In genomic region chr9:2017209-2017458, GRCh38 we compare ENCODE assay signal across 8 cellular contexts. TPM values are rescaled to one million over a fixed set of nuclear protein-coding genes. Genes with fewer than 3 reads are reported as not detected.
DNase-seq lines count a peak whose midpoint lies in the region; ATAC-seq lines count a peak whose summit lies in the region.

No MANE protein-coding gene starts in this region.

- H3K4me1 Mint-ChIP-seq in activated naive CD8-positive, alpha-beta T cell treated with anti-CD3 and anti-CD28 coated beads, Interleukin-2, amount 50 U/mL, for 24 hours = peaks cover 59% of the 10 kb centered on the region

- peak overlapping the region; percentile 91 for H3K4me3 Mint-ChIP-seq in activated naive CD8-positive, alpha-beta T cell treated with anti-CD3 and anti-CD28 coated beads, Interleukin-2, amount 50 U/mL, for 24 hours

- peaks cover 32% of the 10 kb centered on the region for H3K4me1 ChIP-seq in HUES48 (ENCODE audit: control insufficient read depth, insufficient read depth, low read length)
- H3K4me1 ChIP-seq in iPS-18a (ENCODE audit: control insufficient read depth, low read depth, low read length) = peaks cover 22% of the 10 kb centered on the region
- peaks cover 13% of the 10 kb centered on the region for H3K4me1 ChIP-seq in stomach smooth muscle (ENCODE audit: control insufficient read depth, insufficient read depth, low read length)

- H3K27ac ChIP-seq in HUES48 (ENCODE audit: low read depth, low read length) (no peak overlapping the region), iPS-18a (ENCODE audit: low read length) (no peak overlapping the region), stomach smooth muscle (ENCODE audit: low read length) (peak overlapping the region; percentile 92)

- H3K27ac Mint-ChIP-seq in activated naive CD8-positive, alpha-beta T cell treated with anti-CD3 and anti-CD28 coated beads, Interleukin-2, amount 50 U/mL, for 24 hours = peak overlapping the region; percentile 94

- H3K36me3 Mint-ChIP-seq in activated naive CD8-positive, alpha-beta T cell treated with anti-CD3 and anti-CD28 coated beads, Interleukin-2, amount 50 U/mL, for 24 hours (ENCODE audit: low read depth) = no peaks in the 10 kb centered on the region

- no peaks in the 10 kb centered on the region for H3K9me3 Mint-ChIP-seq in activated naive CD8-positive, alpha-beta T cell treated with anti-CD3 and anti-CD28 coated beads, Interleukin-2, amount 50 U/mL, for 24 hours

- H3K4me3 ChIP-seq in HUES48 (ENCODE audit: low read depth, low read length) (peak overlapping the region; percentile 94), iPS-18a (ENCODE audit: low read length) (peak overlapping the region; percentile 88), stomach smooth muscle (ENCODE audit: low read length in 2 of 2) (peak overlapping the region; percentile 90 to 91)

- H3K36me3 ChIP-seq in HUES48 (ENCODE audit: control insufficient read depth, insufficient read depth, low read length) (no peaks in the 10 kb centered on the region), iPS-18a (ENCODE audit: control insufficient read depth, low read depth, low read length) (no peaks in the 10 kb centered on the region), stomach smooth muscle (ENCODE audit: control insufficient read depth in 2 of 2, insufficient read depth in 2 of 2, low read length in 2 of 2) (no peaks in the 10 kb centered on the region)

- no peaks in the 10 kb centered on the region for H3K27me3 Mint-ChIP-seq in activated naive CD8-positive, alpha-beta T cell treated with anti-CD3 and anti-CD28 coated beads, Interleukin-2, amount 50 U/mL, for 24 hours

- no peak for ATAC-seq in activated naive CD8-positive, alpha-beta T cell treated with anti-CD3 and anti-CD28 coated beads, Interleukin-2, amount 50 U/mL, for 24 hours
- no peak for ATAC-seq in HG03139 (IDR thresholded peaks at IDR 0.05; ENCODE audit: unreplicated experiment)

- H3K27me3 ChIP-seq in HUES48 (ENCODE audit: control insufficient read depth, insufficient read depth, low read length) (peaks cover 68% of the 10 kb centered on the region), iPS-18a (ENCODE audit: control insufficient read depth, insufficient read depth, low read length) (peaks cover 90% of the 10 kb centered on the region), stomach smooth muscle (ENCODE audit: control insufficient read depth in 1 of 2, insufficient read depth in 2 of 2, low read length in 2 of 2) (no peaks in the 10 kb centered on the region)

- H3K9ac ChIP-seq in HUES48 (ENCODE audit: low read depth, low read length) (peak overlapping the region; percentile 21; the same call in 1 of the 2 replicates), iPS-18a (ENCODE audit: low read length) (peak overlapping the region; percentile 61), stomach smooth muscle (ENCODE audit: low read length in 2 of 2) (peak overlapping the region; percentile 84 to 95)

- no peak for DNase-seq in activated naive CD8-positive, alpha-beta T cell treated with anti-CD3 and anti-CD28 coated beads, Interleukin-2, amount 50 U/mL, for 24 hours
- DNase-seq in NCI-H1930 (lab: John Stamatoyannopoulos, UW) (no peak), ureter (ENCODE audit: low spot score) (no peak), NCI-H345 (lab: John Stamatoyannopoulos, UW) (no peak)

- H3K9me3 ChIP-seq in HUES48 (ENCODE audit: control insufficient read depth, insufficient read depth, low read length) (no peaks in the 10 kb centered on the region), iPS-18a (ENCODE audit: control insufficient read depth, low read depth, low read length) (no peaks in the 10 kb centered on the region), stomach smooth muscle (ENCODE audit: control insufficient read depth in 2 of 2, low read length in 2 of 2) (no peaks in the 10 kb centered on the region)

RNA-seq across cellular contexts. Expression of gene SMARCA2, which starts 2.0 kb away (rescaled TPM):
- total RNA-seq in ureter = 283 TPM

Comparison
In these comparisons a context has a peak if more than half of its experiments do, and no peak if none do; other contexts are left out.
1. H3K9ac ChIP-seq: peak in every context shown above with its lines; median percentile 90 in stomach smooth muscle; 61 in iPS-18a; 21 in HUES48.